30 cellular contexts compared by ENCODE assay signal in the genomic region with DNA sequence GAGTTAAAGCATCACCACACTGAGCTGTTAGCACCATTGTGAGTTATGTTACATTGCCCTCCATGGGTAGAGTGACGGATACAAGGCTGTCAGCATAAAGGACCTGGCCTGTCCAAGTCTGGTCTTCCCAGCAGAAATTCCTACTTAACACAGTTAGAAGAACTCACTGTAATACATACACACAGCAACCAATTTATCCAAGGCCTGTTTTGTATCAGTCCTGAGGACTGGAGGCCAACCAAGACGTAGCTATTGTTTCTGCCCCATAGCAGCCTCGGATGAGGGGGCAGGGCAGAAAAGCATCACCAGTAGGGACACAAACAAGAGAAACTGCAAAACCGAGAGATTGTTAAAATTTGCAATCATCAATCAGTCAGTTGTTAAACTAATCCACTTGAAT.
"Had no signal": no experiment of that assay in that cellular context is flagged by ENCODE, and none has a peak within 500 bp of the region (broad histone marks: within the 10 kb centered on the region; RNA-seq: fewer than 3 reads in every experiment).

No MANE protein-coding gene starts in this region.

- H3K27me3 ChIP-seq: adrenal gland, ascending aorta, brain microvascular endothelial cell, hepatocyte, left lung, transverse colon had no signal

- DNase-seq: activated B cell treated with CpG ODN at 0.5 μM for 24 hours; activated CD4-positive, alpha-beta T cell treated with anti-CD3 and anti-CD28 coated beads for 36 hours; activated CD4-positive, alpha-beta T cell treated with anti-CD3 and anti-CD28 coated beads, Interleukin-2, amount 50 U/mL, for 4 hours; activated CD8-positive, alpha-beta memory T cell treated with anti-CD3 and anti-CD28 coated beads for 24 hours; activated CD8-positive, alpha-beta memory T cell treated with anti-CD3 and anti-CD28 coated beads, Interleukin-2, amount 50 U/mL, for 4 hours; activated T-cell treated with anti-CD3 and anti-CD28 coated beads, Interleukin-2, amount 50 U/mL, for 24 hours; adrenal gland; brain microvascular endothelial cell; caudate nucleus; dermis blood vessel endothelial cell; effector memory CD4-positive, alpha-beta T cell; foreskin melanocyte; glutamatergic neuron; immature natural killer cell; kidney glomerular epithelial cell; left lung; natural killer cell; nucleus accumbens; stimulated activated CD4-positive, alpha-beta T cell treated with anti-CD3 and anti-CD28 coated beads, Interleukin-12 subunit alpha, Interleukin-12 subunit beta, amount 100 ng/mL, for 4 hours; stimulated activated CD4-positive, alpha-beta T cell treated with anti-CD3 and anti-CD28 coated beads, Interleukin-4, amount 100 ng/mL, for 4 hours; stimulated activated naive CD8-positive, alpha-beta T cell treated with anti-CD3 and anti-CD28 coated beads, Interleukin-15, Interleukin-2, amounts not matched to agents 100 U/mL and 50 U/mL, for 24 hours; T1000; transverse colon had no signal

- H3K27me3 Mint-ChIP-seq: activated CD4-positive, alpha-beta T cell treated with anti-CD3 and anti-CD28 coated beads for 36 hours; activated naive CD8-positive, alpha-beta T cell; activated T-cell treated with anti-CD3 and anti-CD28 coated beads, Interleukin-2, amount 50 U/mL, for 24 hours; activated T-helper 17 cell treated with anti-CD3 and anti-CD28 coated beads, Interleukin-2, amount 50 U/mL, for 72 hours had no signal

- H3K4me3 Mint-ChIP-seq: activated B cell treated with CpG ODN at 0.5 μM for 24 hours; activated CD4-positive, alpha-beta T cell treated with anti-CD3 and anti-CD28 coated beads for 36 hours; activated naive CD8-positive, alpha-beta T cell; activated T-cell treated with anti-CD3 and anti-CD28 coated beads, Interleukin-2, amount 50 U/mL, for 24 hours; activated T-helper 17 cell treated with anti-CD3 and anti-CD28 coated beads, Interleukin-2, amount 50 U/mL, for 72 hours; immature natural killer cell; mesothelial cell of epicardium; natural killer cell had no signal

- H3K9me3 Mint-ChIP-seq: activated B cell treated with CpG ODN at 0.5 μM for 24 hours; activated T-cell treated with anti-CD3 and anti-CD28 coated beads, Interleukin-2, amount 50 U/mL, for 24 hours; activated T-helper 17 cell treated with anti-CD3 and anti-CD28 coated beads, Interleukin-2, amount 50 U/mL, for 72 hours; mesothelial cell of epicardium; natural killer cell had no signal

- H3K36me3 ChIP-seq: adrenal gland, ascending aorta, brain microvascular endothelial cell, left lung, transverse colon had no signal

- H3K4me1 Mint-ChIP-seq: activated B cell treated with CpG ODN at 0.5 μM for 24 hours had no signal

- H3K4me1 ChIP-seq: adrenal gland, ascending aorta, left lung had no signal

- H3K27ac Mint-ChIP-seq: activated B cell treated with CpG ODN at 0.5 μM for 24 hours; activated CD4-positive, alpha-beta T cell treated with anti-CD3 and anti-CD28 coated beads for 36 hours; activated naive CD8-positive, alpha-beta T cell; activated T-cell treated with anti-CD3 and anti-CD28 coated beads, Interleukin-2, amount 50 U/mL, for 24 hours; activated T-helper 17 cell treated with anti-CD3 and anti-CD28 coated beads, Interleukin-2, amount 50 U/mL, for 72 hours; immature natural killer cell; mesothelial cell of epicardium; natural killer cell had no signal

- H3K27ac ChIP-seq: adrenal gland, ascending aorta, brain microvascular endothelial cell, hepatocyte, left lung had no signal

- H3K36me3 Mint-ChIP-seq: natural killer cell had no signal

- H3K9me3 ChIP-seq: adrenal gland, ascending aorta, left lung, transverse colon had no signal

- ATAC-seq: activated CD4-positive, alpha-beta T cell treated with anti-CD3 and anti-CD28 coated beads for 36 hours; activated T-helper 17 cell treated with anti-CD3 and anti-CD28 coated beads, Interleukin-2, amount 50 U/mL, for 72 hours; esophagus mucosa; left lung; natural killer cell; stimulated activated naive CD8-positive, alpha-beta T cell treated with anti-CD3 and anti-CD28 coated beads, Interleukin-15, Interleukin-2, amounts not matched to agents 100 U/mL and 50 U/mL, for 24 hours had no signal

- H3K4me3 ChIP-seq: adrenal gland, ascending aorta, hepatocyte, left lung, lung, transverse colon had no signal
